3 cellular contexts compared by ENCODE assay signal in the genomic region with DNA sequence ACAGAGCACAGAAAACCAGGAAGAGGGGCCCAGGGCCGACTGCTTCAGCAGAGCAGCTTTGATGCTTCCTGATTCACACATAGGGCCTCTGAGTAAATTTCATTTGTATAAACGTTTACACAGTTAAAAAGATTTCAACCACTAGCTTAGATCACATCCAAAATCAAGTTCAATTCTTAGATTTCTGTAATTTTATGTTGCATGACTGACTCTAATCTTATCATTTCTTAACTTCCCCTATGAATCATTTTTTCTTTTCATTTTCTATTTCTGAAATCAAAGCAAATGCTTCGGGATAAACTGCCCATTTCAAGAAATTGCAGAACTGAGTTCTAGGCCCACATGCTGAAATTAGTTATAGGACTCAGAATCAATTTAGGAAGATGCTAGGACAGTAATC.
TF ChIP-seq lines count a peak whose summit lies in the region.

No MANE protein-coding gene starts in this region.

TF ChIP-seq in SK-N-SH, 30 proteins besides CTCF, POLR2A, EP300 and RAD21:
- TF ChIP-seq JUND (IDR thresholded peaks at IDR 0.05) (no peak), GATA2 (CRISPR knock-in tag; IDR thresholded peaks at IDR 0.05) (no peak), SMC3 (IDR thresholded peaks at IDR 0.05; ENCODE audit: low read depth, low read length) (no peak), MEF2A (IDR thresholded peaks at IDR 0.05; ENCODE audit: borderline replicate concordance, low read depth) (no peak), YY1 (IDR thresholded peaks at IDR 0.05; ENCODE audit: low read depth) (no peak), FOXJ3 (CRISPR knock-in tag; IDR thresholded peaks at IDR 0.05) (no peak), POLR2AphosphoS5 (IDR thresholded peaks at IDR 0.05; ENCODE audit: low read depth, low read length) (no peak), RCOR1 (IDR thresholded peaks at IDR 0.05; ENCODE audit: low read length) (no peak), TCF12 (IDR thresholded peaks at IDR 0.05) (no peak), NFIC (IDR thresholded peaks at IDR 0.05; ENCODE audit: borderline replicate concordance) (no peak), SIN3A (IDR thresholded peaks at IDR 0.05; ENCODE audit: borderline replicate concordance, low read depth, low read length) (no peak), TAF1 (IDR thresholded peaks at IDR 0.05; ENCODE audit: borderline replicate concordance, low read depth, low read length) (no peak), FOXM1 (IDR thresholded peaks at IDR 0.05; ENCODE audit: low read depth) (no peak), ELF1 (IDR thresholded peaks at IDR 0.05) (no peak)
- TF ChIP-seq, protein P1, sequence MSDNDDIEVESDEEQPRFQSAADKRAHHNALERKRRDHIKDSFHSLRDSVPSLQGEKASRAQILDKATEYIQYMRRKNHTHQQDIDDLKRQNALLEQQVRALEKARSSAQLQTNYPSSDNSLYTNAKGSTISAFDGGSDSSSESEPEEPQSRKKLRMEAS (IDR thresholded peaks at IDR 0.05; ENCODE audit: low read depth), result no peak
- TF ChIP-seq, protein P2, sequence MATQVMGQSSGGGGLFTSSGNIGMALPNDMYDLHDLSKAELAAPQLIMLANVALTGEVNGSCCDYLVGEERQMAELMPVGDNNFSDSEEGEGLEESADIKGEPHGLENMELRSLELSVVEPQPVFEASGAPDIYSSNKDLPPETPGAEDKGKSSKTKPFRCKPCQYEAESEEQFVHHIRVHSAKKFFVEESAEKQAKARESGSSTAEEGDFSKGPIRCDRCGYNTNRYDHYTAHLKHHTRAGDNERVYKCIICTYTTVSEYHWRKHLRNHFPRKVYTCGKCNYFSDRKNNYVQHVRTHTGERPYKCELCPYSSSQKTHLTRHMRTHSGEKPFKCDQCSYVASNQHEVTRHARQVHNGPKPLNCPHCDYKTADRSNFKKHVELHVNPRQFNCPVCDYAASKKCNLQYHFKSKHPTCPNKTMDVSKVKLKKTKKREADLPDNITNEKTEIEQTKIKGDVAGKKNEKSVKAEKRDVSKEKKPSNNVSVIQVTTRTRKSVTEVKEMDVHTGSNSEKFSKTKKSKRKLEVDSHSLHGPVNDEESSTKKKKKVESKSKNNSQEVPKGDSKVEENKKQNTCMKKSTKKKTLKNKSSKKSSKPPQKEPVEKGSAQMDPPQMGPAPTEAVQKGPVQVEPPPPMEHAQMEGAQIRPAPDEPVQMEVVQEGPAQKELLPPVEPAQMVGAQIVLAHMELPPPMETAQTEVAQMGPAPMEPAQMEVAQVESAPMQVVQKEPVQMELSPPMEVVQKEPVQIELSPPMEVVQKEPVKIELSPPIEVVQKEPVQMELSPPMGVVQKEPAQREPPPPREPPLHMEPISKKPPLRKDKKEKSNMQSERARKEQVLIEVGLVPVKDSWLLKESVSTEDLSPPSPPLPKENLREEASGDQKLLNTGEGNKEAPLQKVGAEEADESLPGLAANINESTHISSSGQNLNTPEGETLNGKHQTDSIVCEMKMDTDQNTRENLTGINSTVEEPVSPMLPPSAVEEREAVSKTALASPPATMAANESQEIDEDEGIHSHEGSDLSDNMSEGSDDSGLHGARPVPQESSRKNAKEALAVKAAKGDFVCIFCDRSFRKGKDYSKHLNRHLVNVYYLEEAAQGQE (IDR thresholded peaks at IDR 0.05; ENCODE audit: low read depth, low read length), result no peak

TF ChIP-seq in SK-N-SH treated with all-trans-retinoic acid at 6 μM for 48 hours, 23 proteins besides CTCF, POLR2A, EP300 and RAD21 (continues in another document):
- TF ChIP-seq PPARA (CRISPR knock-in tag; IDR thresholded peaks at IDR 0.05; ENCODE audit: borderline replicate concordance) (no peak), TCF4 (CRISPR knock-in tag; IDR thresholded peaks at IDR 0.05; ENCODE audit: borderline replicate concordance) (no peak), OSR1 (CRISPR knock-in tag; IDR thresholded peaks at IDR 0.05) (no peak), SNAI2 (CRISPR knock-in tag; IDR thresholded peaks at IDR 0.05) (no peak), ARNTL (CRISPR knock-in tag; IDR thresholded peaks at IDR 0.05; ENCODE audit: borderline replicate concordance, low read depth) (no peak), ZFP3 (CRISPR knock-in tag; IDR thresholded peaks at IDR 0.05) (no peak), GLIS3 (CRISPR knock-in tag; IDR thresholded peaks at IDR 0.05) (no peak)
- TF ChIP-seq, protein P3, sequence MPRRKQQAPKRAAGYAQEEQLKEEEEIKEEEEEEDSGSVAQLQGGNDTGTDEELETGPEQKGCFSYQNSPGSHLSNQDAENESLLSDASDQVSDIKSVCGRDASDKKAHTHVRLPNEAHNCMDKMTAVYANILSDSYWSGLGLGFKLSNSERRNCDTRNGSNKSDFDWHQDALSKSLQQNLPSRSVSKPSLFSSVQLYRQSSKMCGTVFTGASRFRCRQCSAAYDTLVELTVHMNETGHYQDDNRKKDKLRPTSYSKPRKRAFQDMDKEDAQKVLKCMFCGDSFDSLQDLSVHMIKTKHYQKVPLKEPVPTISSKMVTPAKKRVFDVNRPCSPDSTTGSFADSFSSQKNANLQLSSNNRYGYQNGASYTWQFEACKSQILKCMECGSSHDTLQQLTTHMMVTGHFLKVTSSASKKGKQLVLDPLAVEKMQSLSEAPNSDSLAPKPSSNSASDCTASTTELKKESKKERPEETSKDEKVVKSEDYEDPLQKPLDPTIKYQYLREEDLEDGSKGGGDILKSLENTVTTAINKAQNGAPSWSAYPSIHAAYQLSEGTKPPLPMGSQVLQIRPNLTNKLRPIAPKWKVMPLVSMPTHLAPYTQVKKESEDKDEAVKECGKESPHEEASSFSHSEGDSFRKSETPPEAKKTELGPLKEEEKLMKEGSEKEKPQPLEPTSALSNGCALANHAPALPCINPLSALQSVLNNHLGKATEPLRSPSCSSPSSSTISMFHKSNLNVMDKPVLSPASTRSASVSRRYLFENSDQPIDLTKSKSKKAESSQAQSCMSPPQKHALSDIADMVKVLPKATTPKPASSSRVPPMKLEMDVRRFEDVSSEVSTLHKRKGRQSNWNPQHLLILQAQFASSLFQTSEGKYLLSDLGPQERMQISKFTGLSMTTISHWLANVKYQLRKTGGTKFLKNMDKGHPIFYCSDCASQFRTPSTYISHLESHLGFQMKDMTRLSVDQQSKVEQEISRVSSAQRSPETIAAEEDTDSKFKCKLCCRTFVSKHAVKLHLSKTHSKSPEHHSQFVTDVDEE (CRISPR knock-in tag; IDR thresholded peaks at IDR 0.05), result no peak
- TF ChIP-seq, protein P4, sequence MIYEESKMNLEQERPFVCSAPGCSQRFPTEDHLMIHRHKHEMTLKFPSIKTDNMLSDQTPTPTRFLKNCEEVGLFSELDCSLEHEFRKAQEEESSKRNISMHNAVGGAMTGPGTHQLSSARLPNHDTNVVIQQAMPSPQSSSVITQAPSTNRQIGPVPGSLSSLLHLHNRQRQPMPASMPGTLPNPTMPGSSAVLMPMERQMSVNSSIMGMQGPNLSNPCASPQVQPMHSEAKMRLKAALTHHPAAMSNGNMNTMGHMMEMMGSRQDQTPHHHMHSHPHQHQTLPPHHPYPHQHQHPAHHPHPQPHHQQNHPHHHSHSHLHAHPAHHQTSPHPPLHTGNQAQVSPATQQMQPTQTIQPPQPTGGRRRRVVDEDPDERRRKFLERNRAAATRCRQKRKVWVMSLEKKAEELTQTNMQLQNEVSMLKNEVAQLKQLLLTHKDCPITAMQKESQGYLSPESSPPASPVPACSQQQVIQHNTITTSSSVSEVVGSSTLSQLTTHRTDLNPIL (CRISPR knock-in tag; IDR thresholded peaks at IDR 0.05; ENCODE audit: low read depth), result no peak
- TF ChIP-seq, protein P5, sequence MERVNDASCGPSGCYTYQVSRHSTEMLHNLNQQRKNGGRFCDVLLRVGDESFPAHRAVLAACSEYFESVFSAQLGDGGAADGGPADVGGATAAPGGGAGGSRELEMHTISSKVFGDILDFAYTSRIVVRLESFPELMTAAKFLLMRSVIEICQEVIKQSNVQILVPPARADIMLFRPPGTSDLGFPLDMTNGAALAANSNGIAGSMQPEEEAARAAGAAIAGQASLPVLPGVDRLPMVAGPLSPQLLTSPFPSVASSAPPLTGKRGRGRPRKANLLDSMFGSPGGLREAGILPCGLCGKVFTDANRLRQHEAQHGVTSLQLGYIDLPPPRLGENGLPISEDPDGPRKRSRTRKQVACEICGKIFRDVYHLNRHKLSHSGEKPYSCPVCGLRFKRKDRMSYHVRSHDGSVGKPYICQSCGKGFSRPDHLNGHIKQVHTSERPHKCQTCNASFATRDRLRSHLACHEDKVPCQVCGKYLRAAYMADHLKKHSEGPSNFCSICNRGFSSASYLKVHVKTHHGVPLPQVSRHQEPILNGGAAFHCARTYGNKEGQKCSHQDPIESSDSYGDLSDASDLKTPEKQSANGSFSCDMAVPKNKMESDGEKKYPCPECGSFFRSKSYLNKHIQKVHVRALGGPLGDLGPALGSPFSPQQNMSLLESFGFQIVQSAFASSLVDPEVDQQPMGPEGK (CRISPR knock-in tag; IDR thresholded peaks at IDR 0.05; ENCODE audit: borderline replicate concordance), result no peak
- TF ChIP-seq, protein P6, sequence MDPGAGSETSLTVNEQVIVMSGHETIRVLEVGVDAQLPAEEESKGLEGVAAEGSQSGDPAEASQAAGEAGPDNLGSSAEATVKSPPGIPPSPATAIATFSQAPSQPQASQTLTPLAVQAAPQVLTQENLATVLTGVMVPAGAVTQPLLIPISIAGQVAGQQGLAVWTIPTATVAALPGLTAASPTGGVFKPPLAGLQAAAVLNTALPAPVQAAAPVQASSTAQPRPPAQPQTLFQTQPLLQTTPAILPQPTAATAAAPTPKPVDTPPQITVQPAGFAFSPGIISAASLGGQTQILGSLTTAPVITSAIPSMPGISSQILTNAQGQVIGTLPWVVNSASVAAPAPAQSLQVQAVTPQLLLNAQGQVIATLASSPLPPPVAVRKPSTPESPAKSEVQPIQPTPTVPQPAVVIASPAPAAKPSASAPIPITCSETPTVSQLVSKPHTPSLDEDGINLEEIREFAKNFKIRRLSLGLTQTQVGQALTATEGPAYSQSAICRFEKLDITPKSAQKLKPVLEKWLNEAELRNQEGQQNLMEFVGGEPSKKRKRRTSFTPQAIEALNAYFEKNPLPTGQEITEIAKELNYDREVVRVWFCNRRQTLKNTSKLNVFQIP (CRISPR knock-in tag; IDR thresholded peaks at IDR 0.05; ENCODE audit: borderline replicate concordance, low read depth), result no peak

TF ChIP-seq in IMR-90, 13 proteins besides CTCF, POLR2A, EP300 and RAD21:
- TF ChIP-seq MXI1 (IDR thresholded peaks at IDR 0.05; ENCODE audit: borderline replicate concordance, low read depth, low read length) (no peak), CHD1 (IDR thresholded peaks at IDR 0.05; ENCODE audit: low read depth, low read length) (no peak), MAZ (IDR thresholded peaks at IDR 0.05; ENCODE audit: borderline replicate concordance, low read depth, low read length) (no peak), RCOR1 (IDR thresholded peaks at IDR 0.05; ENCODE audit: insufficient replicate concordance, low read length) (no peak), BHLHE40 (IDR thresholded peaks at IDR 0.05; ENCODE audit: low read depth, low read length) (no peak)
- TF ChIP-seq, protein P7, sequence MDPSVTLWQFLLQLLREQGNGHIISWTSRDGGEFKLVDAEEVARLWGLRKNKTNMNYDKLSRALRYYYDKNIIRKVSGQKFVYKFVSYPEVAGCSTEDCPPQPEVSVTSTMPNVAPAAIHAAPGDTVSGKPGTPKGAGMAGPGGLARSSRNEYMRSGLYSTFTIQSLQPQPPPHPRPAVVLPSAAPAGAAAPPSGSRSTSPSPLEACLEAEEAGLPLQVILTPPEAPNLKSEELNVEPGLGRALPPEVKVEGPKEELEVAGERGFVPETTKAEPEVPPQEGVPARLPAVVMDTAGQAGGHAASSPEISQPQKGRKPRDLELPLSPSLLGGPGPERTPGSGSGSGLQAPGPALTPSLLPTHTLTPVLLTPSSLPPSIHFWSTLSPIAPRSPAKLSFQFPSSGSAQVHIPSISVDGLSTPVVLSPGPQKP (IDR thresholded peaks at IDR 0.05; ENCODE audit: borderline replicate concordance, low read depth, low read length), result no peak
- TF ChIP-seq, protein P8, sequence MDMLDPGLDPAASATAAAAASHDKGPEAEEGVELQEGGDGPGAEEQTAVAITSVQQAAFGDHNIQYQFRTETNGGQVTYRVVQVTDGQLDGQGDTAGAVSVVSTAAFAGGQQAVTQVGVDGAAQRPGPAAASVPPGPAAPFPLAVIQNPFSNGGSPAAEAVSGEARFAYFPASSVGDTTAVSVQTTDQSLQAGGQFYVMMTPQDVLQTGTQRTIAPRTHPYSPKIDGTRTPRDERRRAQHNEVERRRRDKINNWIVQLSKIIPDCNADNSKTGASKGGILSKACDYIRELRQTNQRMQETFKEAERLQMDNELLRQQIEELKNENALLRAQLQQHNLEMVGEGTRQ (IDR thresholded peaks at IDR 0.05; ENCODE audit: low read depth, low read length), result no peak
